In genomic region chr1:73593379-73593778, GRCh38 we compare ENCODE assay signal across 9 cellular contexts.
A peak's percentile ranks its signal among the peaks of the same experiment; 100 is the strongest.
DNase-seq lines count a peak whose midpoint lies in the region; ATAC-seq and TF ChIP-seq lines count a peak whose summit lies in the region.
"Had no signal": no experiment of that assay in that cellular context is flagged by ENCODE, and none has a peak within 500 bp of the region (broad histone marks: within the 10 kb centered on the region; RNA-seq: fewer than 3 reads in every experiment).

No MANE protein-coding gene starts in this region.

- H3K27me3 ChIP-seq in trophoblast cell (ENCODE audit: insufficient read depth, low read length) (no peaks in the 10 kb centered on the region), osteoblast (ENCODE audit: insufficient read depth, low read length) (no peaks in the 10 kb centered on the region)

- H2BK5ac ChIP-seq in trophoblast cell (ENCODE audit: low read depth, low read length, poor library complexity) = no peak overlapping the region

- H3K36me3 ChIP-seq in trophoblast cell (ENCODE audit: control insufficient read depth in 1 of 2, insufficient read depth in 2 of 2, low read length in 2 of 2) = no peaks in the 10 kb centered on the region
- no peaks in the 10 kb centered on the region for H3K36me3 ChIP-seq in osteoblast (ENCODE audit: insufficient read depth, low read length)

- ATAC-seq in stimulated activated effector memory CD8-positive, alpha-beta T cell treated with anti-CD3 and anti-CD28 coated beads, Interleukin-12 subunit alpha, Interleukin-12 subunit beta, amount 100 ng/mL, for 72 hours = no peak
- ATAC-seq in HG03095 (IDR thresholded peaks at IDR 0.05; ENCODE audit: unreplicated experiment) = no peak
- ATAC-seq: K562 had no signal

- no peak overlapping the region for H2AK5ac ChIP-seq in trophoblast cell (ENCODE audit: low read length)

- H3K36me3 Mint-ChIP-seq in stimulated activated effector memory CD8-positive, alpha-beta T cell treated with anti-CD3 and anti-CD28 coated beads, Interleukin-12 subunit alpha, Interleukin-12 subunit beta, amount 100 ng/mL, for 72 hours = no peaks in the 10 kb centered on the region

- no CpG with 5 or more reads among the region's 3 CpGs for WGBS in trophoblast cell (ENCODE audit: extremely low coverage, insufficient coverage, insufficient read length)

- H3K4me2 ChIP-seq in trophoblast cell (ENCODE audit: low read length) = no peak overlapping the region
- H3K4me2 ChIP-seq in osteoblast (ENCODE audit: insufficient read depth, low read length) = no peak overlapping the region

- no peak overlapping the region for H4K12ac ChIP-seq in trophoblast cell (ENCODE audit: low read depth, low read length)

- H3K79me1 ChIP-seq in trophoblast cell (ENCODE audit: low read length) = no peaks in the 10 kb centered on the region

- H2BK12ac ChIP-seq in trophoblast cell (ENCODE audit: low read length) = no peak overlapping the region

- no peak overlapping the region for H3K4me3 Mint-ChIP-seq in stimulated activated effector memory CD8-positive, alpha-beta T cell treated with anti-CD3 and anti-CD28 coated beads, Interleukin-12 subunit alpha, Interleukin-12 subunit beta, amount 100 ng/mL, for 72 hours

- H3K27ac ChIP-seq in trophoblast cell (ENCODE audit: low read depth, low read length) (no peak overlapping the region), osteoblast (ENCODE audit: low read depth, low read length) (no peak overlapping the region)

- H2AFZ ChIP-seq in trophoblast cell (ENCODE audit: insufficient read depth, low read length, poor library complexity) (no peak overlapping the region), osteoblast (ENCODE audit: low read length) (no peak overlapping the region)

- H2BK120ac ChIP-seq in trophoblast cell (ENCODE audit: insufficient read depth, low read length, poor library complexity) = no peak overlapping the region

- no peak overlapping the region for H3K23ac ChIP-seq in trophoblast cell (ENCODE audit: low read length)

- DNase-seq in ELR (ENCODE audit: low read depth) = peak; percentile 69
- peak; percentile 70 for DNase-seq in NOMO-1 treated with DMSO at 0.1 percent for 48 hours (lab: John Stamatoyannopoulos, UW; ENCODE audit: unreplicated experiment)
- peak; percentile 88 for DNase-seq in epithelial cell of esophagus (ENCODE audit: low read depth)
- DNase-seq in trophoblast cell = peak; percentile 6 to 55
- DNase-seq in osteoblast (ENCODE audit: insufficient read length, low spot score, missing footprints) = no peak
- no peak for DNase-seq in stimulated activated effector memory CD8-positive, alpha-beta T cell treated with anti-CD3 and anti-CD28 coated beads, Interleukin-12 subunit alpha, Interleukin-12 subunit beta, amount 100 ng/mL, for 72 hours (ENCODE audit: low spot score in 2 of 2)
- no peak for DNase-seq in GM10266 (ENCODE audit: extremely low spot score)

- H3K9me3 ChIP-seq in trophoblast cell (ENCODE audit: insufficient read depth, low read depth, low read length) (no peaks in the 10 kb centered on the region), osteoblast (ENCODE audit: low read depth, low read length) (no peaks in the 10 kb centered on the region)

- no peak overlapping the region for H3K9ac ChIP-seq in trophoblast cell (ENCODE audit: low read length)

- no peaks in the 10 kb centered on the region for H3K79me2 ChIP-seq in trophoblast cell (ENCODE audit: control insufficient read depth, insufficient read depth, low read length, poor library complexity)
- no peaks in the 10 kb centered on the region for H3K79me2 ChIP-seq in osteoblast (ENCODE audit: insufficient read depth, low read length)

- no peak overlapping the region for H3K27ac Mint-ChIP-seq in stimulated activated effector memory CD8-positive, alpha-beta T cell treated with anti-CD3 and anti-CD28 coated beads, Interleukin-12 subunit alpha, Interleukin-12 subunit beta, amount 100 ng/mL, for 72 hours

- H3K4me3 ChIP-seq in epithelial cell of esophagus (ENCODE audit: low read length) (peak overlapping the region; percentile 20), trophoblast cell (ENCODE audit: low read depth, low read length) (no peak overlapping the region), osteoblast (ENCODE audit: insufficient read depth, low read length) (no peak overlapping the region)
- H3K4me3 ChIP-seq: K562 had no signal

- H3K14ac ChIP-seq in trophoblast cell (ENCODE audit: low read length) = no peak overlapping the region

- no peaks in the 10 kb centered on the region for H4K20me1 ChIP-seq in osteoblast (ENCODE audit: insufficient read depth, low read length)

- H3K9me3 Mint-ChIP-seq in stimulated activated effector memory CD8-positive, alpha-beta T cell treated with anti-CD3 and anti-CD28 coated beads, Interleukin-12 subunit alpha, Interleukin-12 subunit beta, amount 100 ng/mL, for 72 hours = peaks cover 15% of the 10 kb centered on the region

- no peaks in the 10 kb centered on the region for H3K4me1 Mint-ChIP-seq in stimulated activated effector memory CD8-positive, alpha-beta T cell treated with anti-CD3 and anti-CD28 coated beads, Interleukin-12 subunit alpha, Interleukin-12 subunit beta, amount 100 ng/mL, for 72 hours

- TF ChIP-seq CTCF in epithelial cell of esophagus (IDR thresholded peaks at IDR 0.05; ENCODE audit: insufficient read depth, low read depth, low read length, missing control alignments) (no peak), osteoblast (IDR thresholded peaks at IDR 0.05; ENCODE audit: extremely low read depth, low read depth, low read length) (no peak), GM10266 (IDR thresholded peaks at IDR 0.05; ENCODE audit: control insufficient read depth, insufficient read depth, low read depth, missing control alignments) (no peak)

- H3K4me1 ChIP-seq in trophoblast cell (ENCODE audit: control insufficient read depth in 1 of 2, insufficient read depth in 2 of 2, low read length in 2 of 2) (peaks cover 2 to 5% of the 10 kb centered on the region in 2 experiments), osteoblast (ENCODE audit: insufficient read depth, low read length) (no peaks in the 10 kb centered on the region)

- no peak overlapping the region for H3K4ac ChIP-seq in trophoblast cell (ENCODE audit: low read depth, low read length)

- no peak overlapping the region for H3K18ac ChIP-seq in trophoblast cell (ENCODE audit: low read length)

- H4K8ac ChIP-seq in trophoblast cell (ENCODE audit: low read depth, low read length) = no peak overlapping the region

- no peak overlapping the region for H4K91ac ChIP-seq in trophoblast cell (ENCODE audit: low read depth, low read length)

Comparison
In these comparisons a context has a peak if more than half of its experiments do, and no peak if none do; other contexts are left out.
1. DNase-seq: peak in ELR (single experiment), NOMO-1 treated with DMSO at 0.1 percent for 48 hours (single experiment), epithelial cell of esophagus (single experiment) and trophoblast cell (2 of 2); none in osteoblast (single experiment), stimulated activated effector memory CD8-positive, alpha-beta T cell treated with anti-CD3 and anti-CD28 coated beads, Interleukin-12 subunit alpha, Interleukin-12 subunit beta, amount 100 ng/mL, for 72 hours (0 of 2) and GM10266 (single experiment).